ENCODE assay signal across 18 cellular contexts in genomic region chr9:115604831-115605483, GRCh38.
DNase-seq lines count a peak whose midpoint lies in the region; ATAC-seq and FAIRE-seq lines count a peak whose summit lies in the region.
"Had no signal": no experiment of that assay in that cellular context is flagged by ENCODE, and none has a peak within 500 bp of the region (broad histone marks: within the 10 kb centered on the region; RNA-seq: fewer than 3 reads in every experiment).

No MANE protein-coding gene starts in this region.

- FAIRE-seq in small intestine (lab: Jason Lieb, UNC): no peak

- H3K4me1 ChIP-seq in small intestine (ENCODE audit: control insufficient read depth in 2 of 2, insufficient read depth in 1 of 2, low read depth in 1 of 2, low read length in 1 of 2): no peaks in the 10 kb centered on the region
- H3K4me1 ChIP-seq: gastrocnemius medialis had no signal

- no peaks in the 10 kb centered on the region for H3K36me3 ChIP-seq in small intestine (ENCODE audit: control insufficient read depth in 2 of 2, insufficient read depth in 2 of 2, low read length in 2 of 2)
- H3K36me3 ChIP-seq: gastrocnemius medialis had no signal

- DNase-seq in AG08396 (ENCODE audit: low spot score): peak; percentile 41
- DNase-seq in HS-27A (ENCODE audit: low read depth): peak; percentile 67
- peak; percentile 47 for DNase-seq in amniotic stem cell (lab: John Stamatoyannopoulos, UW)
- peak; percentile 53 for DNase-seq in foreskin melanocyte
- DNase-seq in NCI-H1092 treated with DMSO at 0.1 percent for 48 hours (lab: John Stamatoyannopoulos, UW): no peak
- DNase-seq in T-helper 9 cell: no peak
- no peak for DNase-seq in small intestine
- DNase-seq: activated CD8-positive, alpha-beta memory T cell treated with anti-CD3 and anti-CD28 coated beads, Interleukin-2, amount 10 ng/mL, durations not matched to agents 7 days and 5 days; activated naive CD4-positive, alpha-beta T cell treated with anti-CD3 and anti-CD28 coated beads, Interleukin-2, amount 50 U/mL, for 16 hours; CD4-positive, CD25-positive, alpha-beta regulatory T cell; gastrocnemius medialis; GOT3; naive thymus-derived CD8-positive, alpha-beta T cell; NCI-H2227 treated with DMSO at 0.1 percent for 48 hours; RPMI8226; stimulated activated naive CD8-positive, alpha-beta T cell treated with anti-CD3 and anti-CD28 coated beads, Interleukin-15, amount 100 ng/mL, for 72 hours had no signal

- ATAC-seq in GM21367 (IDR thresholded peaks at IDR 0.05; ENCODE audit: unreplicated experiment): no peak
- ATAC-seq: activated CD8-positive, alpha-beta memory T cell treated with anti-CD3 and anti-CD28 coated beads, Interleukin-2, amount 10 ng/mL, durations not matched to agents 7 days and 5 days; gastrocnemius medialis; naive thymus-derived CD8-positive, alpha-beta T cell; stimulated activated naive CD8-positive, alpha-beta T cell treated with anti-CD3 and anti-CD28 coated beads, Interleukin-15, amount 100 ng/mL, for 72 hours had no signal

- H3K4me3 ChIP-seq in small intestine (ENCODE audit: low read depth in 1 of 2, low read length in 2 of 2): no peak overlapping the region
- H3K4me3 ChIP-seq: coronary artery, gastrocnemius medialis had no signal

- H3K27me3 ChIP-seq in small intestine (ENCODE audit: control insufficient read depth in 2 of 2, insufficient read depth in 2 of 2, low read length in 2 of 2): no peaks in the 10 kb centered on the region
- H3K27me3 ChIP-seq: gastrocnemius medialis had no signal

- no peaks in the 10 kb centered on the region for H3K9me3 ChIP-seq in small intestine (ENCODE audit: control insufficient read depth, low read depth)
- H3K9me3 ChIP-seq: gastrocnemius medialis had no signal

- no peak overlapping the region for H3K27ac ChIP-seq in small intestine (ENCODE audit: low read depth in 1 of 2, low read length in 1 of 2)
- H3K27ac ChIP-seq: coronary artery, gastrocnemius medialis had no signal

- 61 to 71% (median 67%) methylated on average over 2 of the region's 2 CpGs for WGBS in small intestine, 3 donors

Comparison
In these comparisons a context has a peak if more than half of its experiments do, and no peak if none do; other contexts are left out.
1. DNase-seq: peak in AG08396 (single experiment), HS-27A (single experiment), amniotic stem cell (single experiment) and foreskin melanocyte (single experiment); none in NCI-H1092 treated with DMSO at 0.1 percent for 48 hours (single experiment), T-helper 9 cell (single experiment) and small intestine (single experiment).